Comparison of ENCODE assay signal across 13 cellular contexts in the genomic region with DNA sequence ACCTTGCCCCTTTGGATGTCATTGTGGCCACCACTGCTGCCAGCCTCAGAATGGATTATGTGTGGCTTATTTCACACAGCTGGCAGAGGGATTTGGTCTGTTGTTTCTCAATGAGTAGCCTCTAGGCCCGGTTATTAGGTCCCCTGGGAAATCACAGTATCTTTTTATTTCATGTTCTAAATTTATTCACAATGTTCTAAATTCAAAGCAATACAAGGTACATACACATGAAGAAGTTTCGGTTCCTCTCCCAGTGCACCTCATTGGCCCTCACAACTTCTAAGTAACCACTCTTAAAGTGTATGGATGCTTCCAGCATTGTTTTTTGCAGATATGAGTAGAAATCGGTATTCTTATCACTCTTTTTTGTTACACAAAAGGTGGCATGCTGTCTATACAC.
DNase-seq lines count a peak whose midpoint lies in the region; ATAC-seq and TF ChIP-seq lines count a peak whose summit lies in the region.
"Had no signal": no experiment of that assay in that cellular context is flagged by ENCODE, and none has a peak within 500 bp of the region (broad histone marks: within the 10 kb centered on the region; RNA-seq: fewer than 3 reads in every experiment).

No MANE protein-coding gene starts in this region.

- H3K4me3 ChIP-seq in colonic mucosa: no peak overlapping the region
- H3K4me3 ChIP-seq: thoracic aorta had no signal

- intact Hi-C loops in colonic mucosa (cut with DNase I): no loop called here

- H3K36me3 ChIP-seq in colonic mucosa: no peaks in the 10 kb centered on the region
- H3K36me3 ChIP-seq: thoracic aorta, WERI-Rb-1 had no signal

- peaks cover 17% of the 10 kb centered on the region for H3K4me1 Mint-ChIP-seq in progenitor cell of endocrine pancreas (ENCODE audit: low read depth)

- no peaks in the 10 kb centered on the region for H3K27me3 Mint-ChIP-seq in progenitor cell of endocrine pancreas
- H3K27me3 Mint-ChIP-seq: CD4-positive, alpha-beta T cell had no signal

- no peaks in the 10 kb centered on the region for H3K4me1 ChIP-seq in colonic mucosa

- H3K36me3 Mint-ChIP-seq in progenitor cell of endocrine pancreas (ENCODE audit: insufficient read depth): no peaks in the 10 kb centered on the region

- DNase-seq in myocyte (ENCODE audit: low read depth): peak; percentile 6
- no peak for DNase-seq in progenitor cell of endocrine pancreas (ENCODE audit: low spot score, unreplicated experiment)
- no peak for DNase-seq in T-helper 2 cell
- no peak for DNase-seq in colonic mucosa
- DNase-seq in NK-92 treated with Interleukin-12 subunit alpha and Interleukin-12 subunit beta, amount 100 ng/mL, for 24 hours (lab: John Stamatoyannopoulos, UW): no peak
- DNase-seq: CD4-positive, alpha-beta T cell; NCI-H2171; WERI-Rb-1 had no signal

- ATAC-seq in GM18519 (IDR thresholded peaks at IDR 0.05; ENCODE audit: low FRiP score, unreplicated experiment) (peak; percentile 89), GM21515 (IDR thresholded peaks at IDR 0.05; ENCODE audit: unreplicated experiment) (peak; percentile 69), HG03139 (IDR thresholded peaks at IDR 0.05; ENCODE audit: unreplicated experiment) (peak; percentile 61)

- TF ChIP-seq CTCF in progenitor cell of endocrine pancreas (IDR thresholded peaks at IDR 0.05; ENCODE audit: unreplicated experiment) (no peak), colonic mucosa (IDR thresholded peaks at IDR 0.05) (no peak)

- no peaks in the 10 kb centered on the region for H3K9me3 ChIP-seq in colonic mucosa
- H3K9me3 ChIP-seq: thoracic aorta had no signal

- H3K27me3 ChIP-seq in colonic mucosa: no peaks in the 10 kb centered on the region

- H3K27ac Mint-ChIP-seq in progenitor cell of endocrine pancreas: no peak overlapping the region
- H3K27ac Mint-ChIP-seq: activated T-helper 1 cell treated with anti-CD3 and anti-CD28 coated beads, Interleukin-12 subunit alpha, Interleukin-12 subunit beta, Interleukin-2, Interleukin-4 antibody, amounts not matched to agents 30 ng/mL and 10 ng/mL and 1 ng/mL, durations not matched to agents 14 hours and 24 hours and 36 hours; CD4-positive, alpha-beta T cell had no signal

- H3K9me3 Mint-ChIP-seq in progenitor cell of endocrine pancreas (ENCODE audit: low read depth): no peaks in the 10 kb centered on the region

- no peak overlapping the region for H3K27ac ChIP-seq in colonic mucosa
- H3K27ac ChIP-seq: thoracic aorta, WERI-Rb-1 had no signal

- H3K4me3 Mint-ChIP-seq in progenitor cell of endocrine pancreas (ENCODE audit: low read depth): no peak overlapping the region
- H3K4me3 Mint-ChIP-seq: activated T-helper 1 cell treated with anti-CD3 and anti-CD28 coated beads, Interleukin-12 subunit alpha, Interleukin-12 subunit beta, Interleukin-2, Interleukin-4 antibody, amounts not matched to agents 30 ng/mL and 10 ng/mL and 1 ng/mL, durations not matched to agents 14 hours and 24 hours and 36 hours; CD4-positive, alpha-beta T cell had no signal

- H3K9ac ChIP-seq in colonic mucosa (ENCODE audit: low read depth in 2 of 2, low read length in 2 of 2): no peak overlapping the region
